2 cellular contexts compared by ENCODE assay signal in genomic region chr20:63303095-63303666, GRCh38.
A peak's percentile ranks its signal among the peaks of the same experiment; 100 is the strongest.
TF ChIP-seq lines count a peak whose summit lies in the region.

No MANE protein-coding gene starts in this region.

TF ChIP-seq in HepG2, 621 proteins besides CTCF, POLR2A, EP300 and RAD21:
- TF ChIP-seq CHD4 (IDR thresholded peaks at IDR 0.05; ENCODE audit: borderline replicate concordance, low read length) (peak; percentile 66; the same call in 1 of the 2 replicates), ZNF629 (CRISPR knock-in tag; conservative IDR thresholded peaks at IDR 0.05) (peak; percentile 90), ZNF121 (CRISPR knock-in tag; IDR thresholded peaks at IDR 0.05) (peak; percentile 69), SP5 (CRISPR knock-in tag; IDR thresholded peaks at IDR 0.05; ENCODE audit: borderline replicate concordance, low read depth) (no peak), ZMYM3 (CRISPR knock-in tag; IDR thresholded peaks at IDR 0.05) (0 out of 2 replicates have a peak, but pooled peaks have one; percentile 53)

TF ChIP-seq in K562, 482 proteins besides CTCF, POLR2A, EP300 and RAD21:
- peak; percentile 69 for TF ChIP-seq BCOR (IDR thresholded peaks at IDR 0.05)
- TF ChIP-seq BDP1 (IDR thresholded peaks at IDR 0.05; ENCODE audit: insufficient read depth, insufficient read length), result no peak
- TF ChIP-seq CCAR2 (IDR thresholded peaks at IDR 0.05; ENCODE audit: low read depth, low read length), result no peak
- no peak for TF ChIP-seq ZNF75A (CRISPR knock-in tag; IDR thresholded peaks at IDR 0.05)
- TF ChIP-seq RBM25 (IDR thresholded peaks at IDR 0.05; ENCODE audit: low read depth, low read length, severe bottlenecking), result peak; percentile 90
- no peak for TF ChIP-seq ZNF695 (CRISPR knock-in tag; IDR thresholded peaks at IDR 0.05)
- 0 out of 2 replicates have a peak, but pooled peaks have one; percentile 27 for TF ChIP-seq ADNP (tag; IDR thresholded peaks at IDR 0.05)
- peak; percentile 63 for TF ChIP-seq ZNF121 (CRISPR knock-in tag; conservative IDR thresholded peaks at IDR 0.05)
- TF ChIP-seq ZNF217 (CRISPR knock-in tag; IDR thresholded peaks at IDR 0.05), result no peak
- 0 out of 4 replicates have a peak, but pooled peaks have one; percentile 24 to 54 for TF ChIP-seq KDM1A (IDR thresholded peaks at IDR 0.05)
- TF ChIP-seq TCFL5 (CRISPR knock-in tag; conservative IDR thresholded peaks at IDR 0.05), result no peak
